ENCODE assay signal across 25 cellular contexts in genomic region chr6:21469213-21469612, GRCh38.
A peak's percentile ranks its signal among the peaks of the same experiment; 100 is the strongest.
DNase-seq lines count a peak whose midpoint lies in the region; ATAC-seq, FAIRE-seq and TF ChIP-seq lines count a peak whose summit lies in the region.
"Had no signal": no experiment of that assay in that cellular context is flagged by ENCODE, and none has a peak within 500 bp of the region (broad histone marks: within the 10 kb centered on the region; RNA-seq: fewer than 3 reads in every experiment).

No MANE protein-coding gene starts in this region.

- WGBS in A549 (ENCODE audit: missing lambda C conversion rate): 67% methylated on average over 3 of the region's 3 CpGs
- 100% methylated on average over 1 of the region's 3 CpGs for WGBS in mesendoderm (ENCODE audit: extremely low coverage, insufficient coverage, low lambda C conversion rate)

- H3K18ac ChIP-seq in mesendoderm (ENCODE audit: low read length): no peak overlapping the region

- H3K4me2 ChIP-seq in A549 (peak overlapping the region; percentile 34; the same call in 1 of the 3 replicates), mesendoderm (ENCODE audit: low read length) (no peak overlapping the region)
- H3K4me2 ChIP-seq: BLaER1 treated with 17β-estradiol and CSF1 and Interleukin-3, amounts not matched to agents 10 nM and 100 nM had no signal

- H2BK15ac ChIP-seq in mesendoderm (replicated peaks; ENCODE audit: low read depth): no peak overlapping the region

- no peak overlapping the region for H4K5ac ChIP-seq in mesendoderm (ENCODE audit: low read length)

- TF ChIP-seq RAD21 in A549 (conservative IDR thresholded peaks at IDR 0.05 in 1 of 2, IDR thresholded peaks at IDR 0.05 in 1 of 2): no peak

- TF ChIP-seq CTCF in A549 (IDR thresholded peaks at IDR 0.05): no peak
- TF ChIP-seq CTCF in glutamatergic neuron (IDR thresholded peaks at IDR 0.05; ENCODE audit: partially characterized antibody, unreplicated experiment): no peak

- H3K23ac ChIP-seq in mesendoderm (ENCODE audit: low read length): no peak overlapping the region

- H3K36me3 ChIP-seq in mesendoderm (ENCODE audit: control insufficient read depth, insufficient read depth, low read length): no peaks in the 10 kb centered on the region
- H3K36me3 ChIP-seq: BLaER1 treated with 17β-estradiol and CSF1 and Interleukin-3, amounts not matched to agents 10 nM and 100 nM had no signal

- no peak for FAIRE-seq in A549 (lab: Jason Lieb, UNC)
- FAIRE-seq: A204.1 had no signal

- H3K4ac ChIP-seq in mesendoderm (ENCODE audit: low read depth, low read length): peak overlapping the region; percentile 27

- H3K4me1 ChIP-seq in A549 (peaks cover 4% of the 10 kb centered on the region; the same call in 1 of the 3 replicates), mesendoderm (ENCODE audit: control insufficient read depth, low read depth, low read length) (peaks cover 5% of the 10 kb centered on the region)
- H3K4me1 ChIP-seq: BLaER1 treated with 17β-estradiol and CSF1 and Interleukin-3, amounts not matched to agents 10 nM and 100 nM had no signal

- no peak overlapping the region for H3K9ac ChIP-seq in mesendoderm (ENCODE audit: low read length)
- H3K9ac ChIP-seq: BLaER1 treated with 17β-estradiol and CSF1 and Interleukin-3, amounts not matched to agents 10 nM and 100 nM had no signal

- POLR2A ChIA-PET in A549 (lab: Yijun Ruan, JAX): no interaction called here

- H3K79me2 ChIP-seq in mesendoderm (ENCODE audit: control insufficient read depth, insufficient read depth, low read length): no peaks in the 10 kb centered on the region

- no peaks in the 10 kb centered on the region for H3K36me3 Mint-ChIP-seq in glutamatergic neuron (ENCODE audit: unreplicated experiment)
- H3K36me3 Mint-ChIP-seq: CD4-positive, alpha-beta memory T cell; IgD-negative memory B cell had no signal

- H3K9me3 Mint-ChIP-seq in glutamatergic neuron (ENCODE audit: unreplicated experiment): peaks cover 3% of the 10 kb centered on the region
- H3K9me3 Mint-ChIP-seq: CD4-positive, alpha-beta memory T cell; T-helper 1 cell treated with Interleukin-12 subunit alpha and Interleukin-12 subunit beta and Interleukin-4 antibody, amounts not matched to agents 30 μg/mL and 1 μg/mL, for 36 hours had no signal

- CTCF ChIA-PET in A549 (lab: Yijun Ruan, JAX): no interaction called here

- H3K9me3 ChIP-seq in A549: no peaks in the 10 kb centered on the region
- H3K9me3 ChIP-seq: Caco-2 had no signal

- TF ChIP-seq EP300 in A549 (IDR thresholded peaks at IDR 0.05): no peak

- no peaks in the 10 kb centered on the region for H3K27me3 ChIP-seq in mesendoderm (ENCODE audit: insufficient read depth, low read length, poor library complexity)
- H3K27me3 ChIP-seq: BLaER1 treated with 17β-estradiol and CSF1 and Interleukin-3, amounts not matched to agents 10 nM and 100 nM had no signal

- H3K27me3 Mint-ChIP-seq in glutamatergic neuron (ENCODE audit: unreplicated experiment): peaks cover 4% of the 10 kb centered on the region

- no peak overlapping the region for H2AK5ac ChIP-seq in mesendoderm (ENCODE audit: low read length)

- ATAC-seq in A549 (no peak), GM21737 (IDR thresholded peaks at IDR 0.05; ENCODE audit: unreplicated experiment) (no peak)

- no peak overlapping the region for H2BK120ac ChIP-seq in mesendoderm (ENCODE audit: low read depth, low read length)

- no peak overlapping the region for H3K4me3 Mint-ChIP-seq in glutamatergic neuron (ENCODE audit: unreplicated experiment)
- H3K4me3 Mint-ChIP-seq: CD4-positive, alpha-beta memory T cell; IgD-negative memory B cell; T-helper 1 cell treated with Interleukin-12 subunit alpha and Interleukin-12 subunit beta and Interleukin-4 antibody, amounts not matched to agents 30 μg/mL and 1 μg/mL, for 36 hours had no signal

- no peak for TF ChIP-seq POLR2A in A549 (IDR thresholded peaks at IDR 0.05; ENCODE audit: low read length)

- no peak overlapping the region for H2BK5ac ChIP-seq in mesendoderm (ENCODE audit: low read length)

- H4K8ac ChIP-seq in mesendoderm (ENCODE audit: low read depth, low read length): no peak overlapping the region

- DNase-seq in A549 (ENCODE audit: low read depth in 1 of 2, low spot score in 1 of 2): no peak
- DNase-seq in DMS53 treated with DMSO at 0.1 percent for 48 hours (lab: John Stamatoyannopoulos, UW; ENCODE audit: unreplicated experiment): peak; percentile 8
- no peak for DNase-seq in glutamatergic neuron
- no peak for DNase-seq in mesendoderm
- DNase-seq in HT-29 (ENCODE audit: low spot score): no peak
- DNase-seq in NCI-H524 (lab: John Stamatoyannopoulos, UW): no peak
- DNase-seq: AML-193; Caco-2; CD4-positive, alpha-beta memory T cell; GOT3; HCEC 1CT; NCI-H1048; NCI-H187; NCI-H2081 treated with DMSO at 0.1 percent for 48 hours; NCI-H2171 treated with DMSO at 0.1 percent for 48 hours; NCI-H345; NCI-H524 treated with DMSO at 0.1 percent for 48 hours; SIG-M5 had no signal

- H3K56ac ChIP-seq in mesendoderm (ENCODE audit: low read length): no peak overlapping the region

- peak overlapping the region; percentile 56 for H3K27ac Mint-ChIP-seq in glutamatergic neuron (ENCODE audit: unreplicated experiment)
- H3K27ac Mint-ChIP-seq: CD4-positive, alpha-beta memory T cell; IgD-negative memory B cell; T-helper 1 cell treated with Interleukin-12 subunit alpha and Interleukin-12 subunit beta and Interleukin-4 antibody, amounts not matched to agents 30 μg/mL and 1 μg/mL, for 36 hours had no signal

- no peak overlapping the region for H3K4me3 ChIP-seq in A549
- no peak overlapping the region for H3K4me3 ChIP-seq in mesendoderm (ENCODE audit: low read length)
- H3K4me3 ChIP-seq: BLaER1 treated with 17β-estradiol and CSF1 and Interleukin-3, amounts not matched to agents 10 nM and 100 nM; SK-N-MC had no signal

- H3K27ac ChIP-seq in A549 (peak overlapping the region in 1 of 2 experiments; percentile 20; a peak in 1 of 6 replicates), mesendoderm (ENCODE audit: low read depth, low read length) (no peak overlapping the region)
- H3K27ac ChIP-seq: BLaER1 treated with 17β-estradiol and CSF1 and Interleukin-3, amounts not matched to agents 10 nM and 100 nM; RWPE1; SK-N-MC had no signal

- no peaks in the 10 kb centered on the region for H3K79me1 ChIP-seq in mesendoderm (ENCODE audit: low read length)

- H3K4me1 Mint-ChIP-seq in glutamatergic neuron (ENCODE audit: low read depth, unreplicated experiment): peaks cover 14% of the 10 kb centered on the region
- H3K4me1 Mint-ChIP-seq: CD4-positive, alpha-beta memory T cell; IgD-negative memory B cell had no signal

TF ChIP-seq in A549, 52 proteins besides CTCF, POLR2A, EP300 and RAD21:
- TF ChIP-seq ESRRA (IDR thresholded peaks at IDR 0.05; ENCODE audit: borderline replicate concordance, low read length) (no peak), MAFK (IDR thresholded peaks at IDR 0.05; ENCODE audit: partially characterized antibody) (peak; percentile 20)
